In the genomic region with DNA sequence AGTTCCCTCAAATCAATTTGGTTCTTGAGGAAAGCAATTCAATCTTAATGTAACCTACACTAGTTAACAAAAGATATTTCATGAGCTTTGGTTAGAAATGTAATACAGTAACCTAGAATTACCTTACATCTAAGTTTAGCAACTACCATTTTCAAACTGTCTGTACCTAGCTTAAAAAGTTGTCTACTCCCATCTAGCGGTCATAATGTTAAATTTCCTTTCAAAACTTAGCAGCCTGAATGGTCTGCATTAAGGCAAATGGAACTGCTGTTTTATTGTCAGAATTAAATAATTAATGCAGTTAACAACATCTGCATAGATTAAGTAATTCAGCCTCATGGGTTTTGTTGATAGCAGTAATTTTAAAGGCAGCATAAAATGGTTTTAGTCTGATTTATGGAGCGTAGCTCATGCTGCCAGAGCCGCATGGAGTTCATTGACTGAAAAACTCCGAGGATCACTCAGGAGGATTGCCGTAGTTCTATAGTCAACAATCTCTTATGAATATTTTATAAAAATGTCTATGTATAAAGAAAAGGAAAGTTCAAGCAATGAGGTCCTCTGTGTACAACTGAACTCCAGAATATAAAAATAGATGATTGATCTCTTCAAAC, we compare ENCODE assay signal across 9 cellular contexts.
DNase-seq lines count a peak whose midpoint lies in the region; ATAC-seq and TF ChIP-seq lines count a peak whose summit lies in the region.
"Had no signal": no experiment of that assay in that cellular context is flagged by ENCODE, and none has a peak within 500 bp of the region (broad histone marks: within the 10 kb centered on the region; RNA-seq: fewer than 3 reads in every experiment).

No MANE protein-coding gene starts in this region.

- H3K27me3 Mint-ChIP-seq in Calu3 (ENCODE audit: unreplicated experiment): no peaks in the 10 kb centered on the region

- ATAC-seq in DND-41 (ENCODE audit: insufficient read depth, low read depth) (peak; percentile 83), GM21381 (IDR thresholded peaks at IDR 0.05; ENCODE audit: unreplicated experiment) (peak; percentile 81), HG03575 (IDR thresholded peaks at IDR 0.05; ENCODE audit: extremely low read depth, insufficient number of reproducible peaks, low FRiP score, unreplicated experiment) (peak; percentile 82)

- H3K4me3 Mint-ChIP-seq in Calu3 (ENCODE audit: low read depth, unreplicated experiment): no peak overlapping the region

- no peak overlapping the region for H3K9ac ChIP-seq in DND-41 (ENCODE audit: low read depth, low read length)

- H3K27ac ChIP-seq in DND-41 (ENCODE audit: low read length): no peak overlapping the region
- H3K27ac ChIP-seq: skin epidermis had no signal

- CTCF ChIA-PET in Calu3 (lab: Charles Lee): interaction anchor here (0.6 kb wide), 1 partner anchor 1694 kb away, joined by 3 read pairs; no protein-coding TSS in a partner anchor

- no peak overlapping the region for H3K27ac Mint-ChIP-seq in Calu3 (ENCODE audit: unreplicated experiment)

- no TSS peak for BruUV-seq in Calu3 (replicated peaks; lab: Mats Ljungman, UMichigan)

- DNase-seq in DND-41 (no peak), NCI-H82 (lab: John Stamatoyannopoulos, UW) (peak; percentile 64), choroid plexus epithelial cell (ENCODE audit: low read depth) (peak; percentile 87), middle frontal gyrus (ENCODE audit: extremely low spot score, low spot score) (peak; percentile 30), Calu3 (no peak), cortex of kidney (lab: John Stamatoyannopoulos, UW) (no peak)

- H3K27me3 ChIP-seq in DND-41 (ENCODE audit: insufficient read depth, low read length, poor library complexity): no peaks in the 10 kb centered on the region

- H4K20me1 ChIP-seq in DND-41 (ENCODE audit: insufficient read depth, low read length): no peaks in the 10 kb centered on the region

- intact Hi-C loops in Calu3 (cut with micrococcal nuclease; ENCODE audit: unreplicated experiment): loop anchor here (1.0 kb wide), 1 partner anchor 455 kb away; no protein-coding TSS in a partner anchor

- no peak overlapping the region for H3K4me2 ChIP-seq in DND-41 (ENCODE audit: insufficient read depth, low read length)

- H3K36me3 Mint-ChIP-seq in Calu3 (ENCODE audit: insufficient read depth, unreplicated experiment): no peaks in the 10 kb centered on the region

- no peaks in the 10 kb centered on the region for H3K9me3 Mint-ChIP-seq in Calu3 (ENCODE audit: low read depth, unreplicated experiment)

- no peak overlapping the region for H2AFZ ChIP-seq in DND-41 (ENCODE audit: low read depth, low read length)

- no peaks in the 10 kb centered on the region for H3K9me3 ChIP-seq in DND-41 (ENCODE audit: insufficient read depth, low read length, severe bottlenecking)

- peaks cover 17% of the 10 kb centered on the region for H3K4me1 Mint-ChIP-seq in Calu3 (ENCODE audit: low read depth, unreplicated experiment)

- TF ChIP-seq CTCF in DND-41 (IDR thresholded peaks at IDR 0.05; ENCODE audit: borderline replicate concordance, extremely low read depth, low read length, poor library complexity, severe bottlenecking) (peak; percentile 72), choroid plexus epithelial cell (conservative IDR thresholded peaks at IDR 0.05; ENCODE audit: low read depth, low read length) (peak; percentile 60), Calu3 (IDR thresholded peaks at IDR 0.05; ENCODE audit: unreplicated experiment) (no peak)

- H3K4me3 ChIP-seq in DND-41 (ENCODE audit: low read depth in 1 of 2, low read length in 2 of 2): no peak overlapping the region
- no peak overlapping the region for H3K4me3 ChIP-seq in choroid plexus epithelial cell (ENCODE audit: low read depth, low read length)
- H3K4me3 ChIP-seq: skin epidermis had no signal

- no peaks in the 10 kb centered on the region for H3K79me2 ChIP-seq in DND-41 (ENCODE audit: insufficient read depth, low read length)

- no peaks in the 10 kb centered on the region for H3K36me3 ChIP-seq in DND-41 (ENCODE audit: insufficient read depth, low read length)

- no peaks in the 10 kb centered on the region for H3K4me1 ChIP-seq in DND-41 (ENCODE audit: insufficient read depth, low read length)

Comparison
In these comparisons a context has a peak if more than half of its experiments do, and no peak if none do; other contexts are left out.
1. DNase-seq: peak in NCI-H82 (single experiment), choroid plexus epithelial cell (single experiment) and middle frontal gyrus (single experiment); none in DND-41 (single experiment), Calu3 (single experiment) and cortex of kidney (single experiment).
2. Peak in every context shown above with its lines, with median percentiles within 50 percentile points of each other: ATAC-seq.